Comparison of ENCODE assay signal across 28 cellular contexts in genomic region chr18:58522157-58522556, GRCh38.
"Had no signal": no experiment of that assay in that cellular context is flagged by ENCODE, and none has a peak within 500 bp of the region (broad histone marks: within the 10 kb centered on the region; RNA-seq: fewer than 3 reads in every experiment).

No MANE protein-coding gene starts in this region.

- H3K27me3 ChIP-seq: adrenal gland, foreskin keratinocyte, sigmoid colon, thyroid gland, upper lobe of right lung had no signal

- H3K27ac ChIP-seq: adrenal gland, foreskin keratinocyte, sigmoid colon, thyroid gland, upper lobe of right lung had no signal

- ATAC-seq: activated T-cell treated with anti-CD3 and anti-CD28 coated beads, Interleukin-2, amount 50 U/mL, for 72 hours; foreskin keratinocyte; left colon; mucosa of descending colon; upper lobe of right lung had no signal

- H3K9me3 ChIP-seq: adrenal gland, mucosa of descending colon, sigmoid colon, SK-N-SH, thyroid gland, upper lobe of right lung had no signal

- H3K36me3 ChIP-seq: adrenal gland, sigmoid colon, thyroid gland, upper lobe of right lung had no signal

- H3K4me1 ChIP-seq: adrenal gland, sigmoid colon, thyroid gland, upper lobe of right lung had no signal

- H3K9me2 ChIP-seq: SK-N-SH had no signal

- DNase-seq: activated CD4-positive, alpha-beta memory T cell treated with anti-CD3 and anti-CD28 coated beads, Interleukin-2, amount 10 ng/mL, durations not matched to agents 7 days and 5 days; activated CD4-positive, alpha-beta T cell treated with anti-CD3 and anti-CD28 coated beads for 48 hours; activated effector memory CD4-positive, alpha-beta T cell treated with Interleukin-2 at 50 U/mL for 16 hours; activated naive CD4-positive, alpha-beta T cell treated with anti-CD3 and anti-CD28 coated beads, Interleukin-2, amount 50 U/mL, for 16 hours; activated T-cell treated with anti-CD3 and anti-CD28 coated beads, Interleukin-2, amount 50 U/mL, for 72 hours; adrenal gland; dermis blood vessel endothelial cell; effector CD8-positive, alpha-beta T cell; erythroblast; foreskin keratinocyte; glutamatergic neuron; hypothalamus; left colon; mesendoderm; mucosa of descending colon; nephron progenitor cell; occipital lobe; posterior cingulate gyrus; retina; sigmoid colon; SK-N-SH; stimulated activated CD4-positive, alpha-beta T cell treated with anti-CD3 and anti-CD28 coated beads, Interleukin-2, amount 100 ng/mL, for 48 hours; stimulated activated CD8-positive, alpha-beta memory T cell treated with anti-CD3 and anti-CD28 coated beads, Interleukin-4, amount 100 ng/mL, for 48 hours; stimulated activated naive CD4-positive, alpha-beta T cell; substantia nigra; thyroid gland; upper lobe of right lung had no signal

- H3K4me3 ChIP-seq: adrenal gland, mucosa of descending colon, sigmoid colon, smooth muscle cell, thyroid gland, upper lobe of right lung had no signal

- H3K4me2 ChIP-seq: SK-N-SH, smooth muscle cell had no signal
